In the genomic region with DNA sequence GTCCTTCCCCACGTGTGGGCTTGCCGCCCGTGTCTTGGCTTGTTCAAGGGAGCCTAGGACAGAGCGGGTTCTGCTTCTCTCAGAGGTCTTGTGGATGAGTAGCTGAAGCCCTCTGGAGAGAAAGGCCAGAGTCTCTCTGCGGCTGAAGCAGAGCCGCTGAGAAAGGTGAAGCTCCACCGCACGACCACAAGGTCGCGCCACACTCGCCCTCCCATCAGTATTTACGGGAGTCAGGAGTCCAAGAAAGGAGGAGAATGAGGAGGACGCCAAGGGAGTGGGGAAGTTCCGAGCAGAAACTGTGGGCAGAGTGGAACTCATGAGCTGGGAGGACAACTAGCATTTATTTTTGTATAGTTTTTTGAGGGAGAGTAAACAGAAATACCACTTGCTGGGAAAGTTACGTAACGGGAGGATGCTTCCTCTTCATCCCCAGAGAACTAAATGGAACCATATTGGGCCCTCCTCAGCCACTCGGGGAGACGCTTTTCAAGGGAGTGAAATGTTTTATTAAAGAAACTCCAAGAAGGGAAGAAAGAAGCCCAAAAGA, we compare ENCODE assay signal across 18 cellular contexts. TPM values are rescaled to one million over a fixed set of nuclear protein-coding genes. Genes with fewer than 3 reads are reported as not detected.
DNase-seq lines count a peak whose midpoint lies in the region; ATAC-seq and TF ChIP-seq lines count a peak whose summit lies in the region.
"Had no signal": no experiment of that assay in that cellular context is flagged by ENCODE, and none has a peak within 500 bp of the region (broad histone marks: within the 10 kb centered on the region; RNA-seq: fewer than 3 reads in every experiment).

No MANE protein-coding gene starts in this region.

- no peaks in the 10 kb centered on the region for H3K9me2 ChIP-seq in OCI-LY1 (ENCODE audit: low read depth, low read length)

- POLR2A ChIA-PET in A673 (lab: Charles Lee; ENCODE audit: low non-redundant PET): no interaction called here
- POLR2A ChIA-PET in activated CD4-positive, alpha-beta memory T cell treated with anti-CD3 and anti-CD28 coated beads for 36 hours (lab: Charles Lee): no interaction called here

- no TSS peak for BruUV-seq in A673 (replicated peaks; lab: Mats Ljungman, UMichigan)

- H3K27ac Mint-ChIP-seq in activated CD4-positive, alpha-beta memory T cell treated with anti-CD3 and anti-CD28 coated beads for 36 hours: no peak overlapping the region

- H4K20me1 ChIP-seq in OCI-LY1 (ENCODE audit: insufficient read depth, low read length): no peaks in the 10 kb centered on the region
- H4K20me1 ChIP-seq: BLaER1 had no signal

- no peak overlapping the region for H3K4me2 ChIP-seq in OCI-LY1 (ENCODE audit: low read length)
- H3K4me2 ChIP-seq: BLaER1 had no signal

- no peak overlapping the region for H3K27ac ChIP-seq in A673 (ENCODE audit: low read depth, low read length, poor library complexity, severe bottlenecking)
- H3K27ac ChIP-seq in OCI-LY1 (ENCODE audit: low read depth, low read length, poor library complexity, severe bottlenecking): no peak overlapping the region
- H3K27ac ChIP-seq: BLaER1, ovary, stomach had no signal

- no peaks in the 10 kb centered on the region for H3F3A ChIP-seq in OCI-LY1 (ENCODE audit: insufficient read depth, low read length)

- H2AFZ ChIP-seq in OCI-LY1 (ENCODE audit: low read length): no peak overlapping the region

- H3K4me3 ChIP-seq in A673 (ENCODE audit: low read depth, low read length, poor library complexity, severe bottlenecking): no peak overlapping the region
- no peak overlapping the region for H3K4me3 ChIP-seq in OCI-LY1 (ENCODE audit: low read depth, low read length, poor library complexity, severe bottlenecking)
- no peak overlapping the region for H3K4me3 ChIP-seq in fibroblast of villous mesenchyme (ENCODE audit: low read depth, low read length)
- H3K4me3 ChIP-seq: BLaER1, ovary, stomach had no signal

- intact Hi-C loops in A673 (cut with micrococcal nuclease; ENCODE audit: unreplicated experiment): no loop called here
- intact Hi-C loops in activated CD4-positive, alpha-beta memory T cell treated with anti-CD3 and anti-CD28 coated beads for 36 hours (cut with micrococcal nuclease): no loop called here
- intact Hi-C loops in left ventricle myocardium superior (cut with micrococcal nuclease): no loop called here
- intact Hi-C loops in Right ventricle myocardium inferior (cut with DNase I): no loop called here

- ATAC-seq in left ventricle myocardium superior (no peak), Right ventricle myocardium inferior (no peak)
- ATAC-seq: activated CD4-positive, CD25-positive, alpha-beta regulatory T cell treated with anti-CD3 and anti-CD28 coated beads, Interleukin-2, amount 50 U/mL, for 24 hours; left cardiac atrium had no signal

- H3K4me1 ChIP-seq in A673 (ENCODE audit: insufficient read depth, low read length, poor library complexity, severe bottlenecking) (no peaks in the 10 kb centered on the region), OCI-LY1 (ENCODE audit: insufficient read depth, low read length, severe bottlenecking) (no peaks in the 10 kb centered on the region)
- H3K4me1 ChIP-seq: BLaER1, stomach had no signal

- no peaks in the 10 kb centered on the region for H3K9me3 Mint-ChIP-seq in activated CD4-positive, alpha-beta memory T cell treated with anti-CD3 and anti-CD28 coated beads for 36 hours

- no peak for DNase-seq in A673 (ENCODE audit: low spot score)
- no peak for DNase-seq in fibroblast of villous mesenchyme (ENCODE audit: low read depth)
- DNase-seq in activated CD4-positive, alpha-beta memory T cell treated with anti-CD3 and anti-CD28 coated beads for 36 hours: no peak
- DNase-seq in left ventricle myocardium superior: no peak
- no peak for DNase-seq in Right ventricle myocardium inferior (ENCODE audit: missing footprints)
- no peak for DNase-seq in hippocampal formation (lab: John Stamatoyannopoulos, UW)
- DNase-seq: central memory CD4-positive, alpha-beta T cell; DMS79; left cardiac atrium; NCI-H1092 treated with DMSO at 0.1 percent for 48 hours; ovary; stomach; T-helper 1 cell had no signal

- no peaks in the 10 kb centered on the region for H3K79me2 ChIP-seq in OCI-LY1 (ENCODE audit: insufficient read depth, low read length)

- no peaks in the 10 kb centered on the region for H3K4me1 Mint-ChIP-seq in activated CD4-positive, alpha-beta memory T cell treated with anti-CD3 and anti-CD28 coated beads for 36 hours (ENCODE audit: low read depth)

- H3K4me3 Mint-ChIP-seq in activated CD4-positive, alpha-beta memory T cell treated with anti-CD3 and anti-CD28 coated beads for 36 hours: no peak overlapping the region

- H3K36me3 Mint-ChIP-seq in activated CD4-positive, alpha-beta memory T cell treated with anti-CD3 and anti-CD28 coated beads for 36 hours: no peaks in the 10 kb centered on the region

- H3K36me3 ChIP-seq in A673 (ENCODE audit: insufficient read depth, low read length, poor library complexity, severe bottlenecking): no peaks in the 10 kb centered on the region
- no peaks in the 10 kb centered on the region for H3K36me3 ChIP-seq in OCI-LY1 (ENCODE audit: insufficient read depth, low read length)
- H3K36me3 ChIP-seq: BLaER1, ovary, stomach had no signal

- H3K27me3 ChIP-seq in A673 (replicated peaks; ENCODE audit: insufficient read depth, low read depth, low read length, poor library complexity) (no peaks in the 10 kb centered on the region), OCI-LY1 (ENCODE audit: insufficient read depth, low read length) (no peaks in the 10 kb centered on the region)
- H3K27me3 ChIP-seq: BLaER1, ovary, stomach had no signal

- no peaks in the 10 kb centered on the region for H3K9me3 ChIP-seq in A673 (ENCODE audit: low read depth, low read length, poor library complexity, severe bottlenecking)
- no peaks in the 10 kb centered on the region for H3K9me3 ChIP-seq in OCI-LY1 (ENCODE audit: low read length)
- H3K9me3 ChIP-seq: BLaER1, ovary, stomach had no signal

- TF ChIP-seq CTCF in A673 (conservative IDR thresholded peaks at IDR 0.05; ENCODE audit: low read depth, low read length): peak; percentile 35; the same call in 1 of the 2 replicates
- TF ChIP-seq CTCF in GM12873 (IDR thresholded peaks at IDR 0.05; ENCODE audit: insufficient read depth, low read depth, low read length, missing control alignments): peak; percentile 8
- peak; percentile 34; the same call in 1 of the 2 replicates for TF ChIP-seq CTCF in OCI-LY1 (IDR thresholded peaks at IDR 0.05; ENCODE audit: low read length)
- peak; percentile 33 for TF ChIP-seq CTCF in fibroblast of villous mesenchyme (IDR thresholded peaks at IDR 0.05; ENCODE audit: insufficient read depth, low read depth, low read length)

- CTCF ChIA-PET in A673 (lab: Charles Lee): no interaction called here
- CTCF ChIA-PET in activated CD4-positive, alpha-beta memory T cell treated with anti-CD3 and anti-CD28 coated beads for 36 hours (lab: Charles Lee): no interaction called here

- no peak overlapping the region for H3K9ac ChIP-seq in OCI-LY1 (ENCODE audit: low read length)
- H3K9ac ChIP-seq: BLaER1 had no signal

- peaks cover 2% of the 10 kb centered on the region for H3K27me3 Mint-ChIP-seq in activated CD4-positive, alpha-beta memory T cell treated with anti-CD3 and anti-CD28 coated beads for 36 hours

RNA-seq across cellular contexts. Expression of a gene that starts 51.6 kb away (rescaled TPM):
- total RNA-seq in A673 (2021) (not detected in 2 replicates), fibroblast of villous mesenchyme (not detected in 2 replicates), left ventricle myocardium superior (not detected), Right ventricle myocardium inferior (not detected)
- not detected for total RNA-seq in activated CD4-positive, alpha-beta memory T cell treated with anti-CD3 and anti-CD28 coated beads for 36 hours
- total RNA-seq: left cardiac atrium, NCI-H460 had no signal
